ENCODE assay signal across 8 cellular contexts in the genomic region with DNA sequence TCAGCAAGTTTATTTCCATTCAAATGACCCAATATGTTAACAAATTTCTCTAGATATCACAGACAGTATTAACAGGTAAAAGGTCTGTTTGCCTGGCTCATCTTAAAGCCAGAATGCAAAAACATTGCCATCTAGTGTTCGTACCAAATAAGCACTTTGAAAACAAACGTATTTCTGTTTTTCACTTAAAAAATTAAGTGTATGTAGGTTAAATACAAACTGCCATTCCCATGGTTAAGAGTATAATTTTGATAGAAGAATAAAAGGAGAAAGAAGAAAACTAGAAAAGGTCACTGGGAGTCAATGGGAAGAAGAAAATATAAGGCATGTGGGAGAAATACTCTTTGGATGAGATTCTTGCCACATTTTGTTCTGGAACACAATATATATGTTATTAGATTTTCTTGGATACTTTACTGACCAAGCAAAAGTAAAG. TPM values are rescaled to one million over a fixed set of nuclear protein-coding genes. Genes with fewer than 3 reads are reported as not detected.
DNase-seq lines count a peak whose midpoint lies in the region; ATAC-seq and TF ChIP-seq lines count a peak whose summit lies in the region.

No MANE protein-coding gene starts in this region.

- no peak for TF ChIP-seq POLR2A in prostate gland (IDR thresholded peaks at IDR 0.05)

- H3K9me2 ChIP-seq in GM23338 (ENCODE audit: insufficient read depth): no peaks in the 10 kb centered on the region

- H3K4me3 Mint-ChIP-seq in GM23338: no peak overlapping the region

- peaks cover 9% of the 10 kb centered on the region; the same call in 2 of the 3 replicates for H3K36me3 Mint-ChIP-seq in GM23338 (ENCODE audit: low read depth)

- no peaks in the 10 kb centered on the region for H3F3A ChIP-seq in GM23338 (replicated peaks; ENCODE audit: low read depth)

- no peak overlapping the region for H3K4me2 ChIP-seq in GM23338

- no peaks in the 10 kb centered on the region for H4K20me1 ChIP-seq in GM23338 (replicated peaks; ENCODE audit: insufficient read depth)

- CTCF ChIA-PET in AG04450 (lab: Charles Lee): interaction anchor here (0.6 kb wide), 1 partner anchor 176 kb away, joined by 3 read pairs; no protein-coding TSS in a partner anchor

- H3K4me1 Mint-ChIP-seq in GM23338: no peaks in the 10 kb centered on the region

- peak; percentile 76 for TF ChIP-seq CTCF in AG04450 (IDR thresholded peaks at IDR 0.05; ENCODE audit: low read depth, low read length)
- TF ChIP-seq CTCF in GM23338 (conservative IDR thresholded peaks at IDR 0.05; ENCODE audit: low read depth in 2 of 2): peak; percentile 61 to 89
- TF ChIP-seq CTCF in colonic mucosa (IDR thresholded peaks at IDR 0.05): peak; percentile 28
- TF ChIP-seq CTCF in prostate gland (IDR thresholded peaks at IDR 0.05): peak in 3 of 4 experiments; percentile 37 to 52 (median 43)

- no peak overlapping the region for H2AFZ ChIP-seq in GM23338

- no peaks in the 10 kb centered on the region for H3K4me1 ChIP-seq in GM23338 (ENCODE audit: insufficient read depth)
- no peaks in the 10 kb centered on the region for H3K4me1 ChIP-seq in colonic mucosa
- H3K4me1 ChIP-seq in prostate gland (replicated peaks): no peaks in the 10 kb centered on the region

- H3K27me3 ChIP-seq in AG04450 (ENCODE audit: control insufficient read depth, insufficient read depth, low read length): no peaks in the 10 kb centered on the region
- H3K27me3 ChIP-seq in GM23338 (ENCODE audit: insufficient read depth): no peaks in the 10 kb centered on the region
- H3K27me3 ChIP-seq in colonic mucosa: no peaks in the 10 kb centered on the region
- H3K27me3 ChIP-seq in prostate gland (replicated peaks; ENCODE audit: insufficient read depth): no peaks in the 10 kb centered on the region

- no peaks in the 10 kb centered on the region for H3K79me2 ChIP-seq in GM23338 (replicated peaks; ENCODE audit: insufficient read depth)

- no peak overlapping the region for H3K27ac Mint-ChIP-seq in GM23338

- H3K27ac ChIP-seq in AG04450 (ENCODE audit: low read depth, low read length): no peak overlapping the region
- H3K27ac ChIP-seq in GM23338 (ENCODE audit: low read depth): no peak overlapping the region
- H3K27ac ChIP-seq in colonic mucosa: no peak overlapping the region
- H3K27ac ChIP-seq in prostate gland: no peak overlapping the region

- no peak for DNase-seq in AG04450 (ENCODE audit: low read depth, low spot score)
- peak; percentile 65 for DNase-seq in GM23338 (ENCODE audit: low spot score)
- DNase-seq in NCI-H526 treated with DMSO at 0.1 percent for 48 hours (lab: John Stamatoyannopoulos, UW): peak; percentile 55
- no peak for DNase-seq in colonic mucosa
- DNase-seq in prostate gland (ENCODE audit: low spot score): no peak
- no peak for DNase-seq in mucosa of gallbladder (ENCODE audit: low spot score)

- H3K36me3 ChIP-seq in GM23338 (ENCODE audit: insufficient read depth) (no peaks in the 10 kb centered on the region), colonic mucosa (no peaks in the 10 kb centered on the region), prostate gland (no peaks in the 10 kb centered on the region)

- POLR2A ChIA-PET in AG04450 (lab: Yijun Ruan, JAX): no interaction called here

- no peaks in the 10 kb centered on the region for H3K27me3 Mint-ChIP-seq in GM23338 (ENCODE audit: insufficient read depth, low read depth, poor library complexity)

- ATAC-seq in GM23338 (no peak), GM21515 (IDR thresholded peaks at IDR 0.05; ENCODE audit: unreplicated experiment) (no peak), HG02571 (IDR thresholded peaks at IDR 0.05; ENCODE audit: unreplicated experiment) (no peak)

- H3K9me3 Mint-ChIP-seq in GM23338: no peaks in the 10 kb centered on the region

- no peaks in the 10 kb centered on the region for H3K9me3 ChIP-seq in AG04450 (ENCODE audit: control insufficient read depth, insufficient read depth, low read length)
- no peaks in the 10 kb centered on the region for H3K9me3 ChIP-seq in colonic mucosa
- H3K9me3 ChIP-seq in prostate gland: no peaks in the 10 kb centered on the region

- intact Hi-C loops in colonic mucosa (cut with DNase I) (loop anchor here (5.0 kb wide), 1 partner anchor 585 kb away; no protein-coding TSS in a partner anchor), prostate gland (cut with DNase I) (loop anchor here (10.0 kb wide), 1 partner anchor 632 kb away; no protein-coding TSS in a partner anchor)

- WGBS in prostate gland: 23% methylated on average over 2 of the region's 2 CpGs

- H3K9ac ChIP-seq in colonic mucosa (ENCODE audit: low read depth in 2 of 2, low read length in 2 of 2): no peak overlapping the region

- H3K4me3 ChIP-seq in AG04450 (ENCODE audit: low read depth, low read length) (no peak overlapping the region), GM23338 (no peak overlapping the region), colonic mucosa (no peak overlapping the region), prostate gland (no peak overlapping the region)

TF ChIP-seq in GM23338, 12 proteins besides CTCF, POLR2A, EP300 and RAD21 (continues in another document):
- TF ChIP-seq ZNF114 (CRISPR knock-in tag; IDR thresholded peaks at IDR 0.05) (no peak), EZH2 (IDR thresholded peaks at IDR 0.05; ENCODE audit: low read depth, unreplicated experiment) (no peak), NANOG (IDR thresholded peaks at IDR 0.05; ENCODE audit: borderline replicate concordance) (no peak)
- TF ChIP-seq, protein P1, sequence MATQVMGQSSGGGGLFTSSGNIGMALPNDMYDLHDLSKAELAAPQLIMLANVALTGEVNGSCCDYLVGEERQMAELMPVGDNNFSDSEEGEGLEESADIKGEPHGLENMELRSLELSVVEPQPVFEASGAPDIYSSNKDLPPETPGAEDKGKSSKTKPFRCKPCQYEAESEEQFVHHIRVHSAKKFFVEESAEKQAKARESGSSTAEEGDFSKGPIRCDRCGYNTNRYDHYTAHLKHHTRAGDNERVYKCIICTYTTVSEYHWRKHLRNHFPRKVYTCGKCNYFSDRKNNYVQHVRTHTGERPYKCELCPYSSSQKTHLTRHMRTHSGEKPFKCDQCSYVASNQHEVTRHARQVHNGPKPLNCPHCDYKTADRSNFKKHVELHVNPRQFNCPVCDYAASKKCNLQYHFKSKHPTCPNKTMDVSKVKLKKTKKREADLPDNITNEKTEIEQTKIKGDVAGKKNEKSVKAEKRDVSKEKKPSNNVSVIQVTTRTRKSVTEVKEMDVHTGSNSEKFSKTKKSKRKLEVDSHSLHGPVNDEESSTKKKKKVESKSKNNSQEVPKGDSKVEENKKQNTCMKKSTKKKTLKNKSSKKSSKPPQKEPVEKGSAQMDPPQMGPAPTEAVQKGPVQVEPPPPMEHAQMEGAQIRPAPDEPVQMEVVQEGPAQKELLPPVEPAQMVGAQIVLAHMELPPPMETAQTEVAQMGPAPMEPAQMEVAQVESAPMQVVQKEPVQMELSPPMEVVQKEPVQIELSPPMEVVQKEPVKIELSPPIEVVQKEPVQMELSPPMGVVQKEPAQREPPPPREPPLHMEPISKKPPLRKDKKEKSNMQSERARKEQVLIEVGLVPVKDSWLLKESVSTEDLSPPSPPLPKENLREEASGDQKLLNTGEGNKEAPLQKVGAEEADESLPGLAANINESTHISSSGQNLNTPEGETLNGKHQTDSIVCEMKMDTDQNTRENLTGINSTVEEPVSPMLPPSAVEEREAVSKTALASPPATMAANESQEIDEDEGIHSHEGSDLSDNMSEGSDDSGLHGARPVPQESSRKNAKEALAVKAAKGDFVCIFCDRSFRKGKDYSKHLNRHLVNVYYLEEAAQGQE (IDR thresholded peaks at IDR 0.05; ENCODE audit: unreplicated experiment): no peak

RNA-seq across cellular contexts. Expression of gene ORC5, which starts 51.0 kb away (rescaled TPM):
- 8.5 and 13.8 TPM in 2 replicates for polyA plus RNA-seq in AG04450 (2011; rRNA removed)
- polyA minus RNA-seq in AG04450 (2011; rRNA and poly(A)+ RNA removed): 6.6 and 10.3 TPM in 2 replicates
- 22.1 and 89.0 TPM in 2 replicates for total RNA-seq in GM23338 (2014; rRNA removed; shearing (Covaris generic))
- 9.8 and 10.9 TPM in 2 replicates for polyA plus RNA-seq in GM23338 (2016; fragmentation: Nextera tagmentation; extraction: Ambion mirVana)
- total RNA-seq in colonic mucosa: 10 to 100 TPM; 13.9 to 18.9 TPM
- 10 to 100 TPM; 31.6 to 50.5 TPM for total RNA-seq in prostate gland
- 15.9 TPM for total RNA-seq in mucosa of gallbladder

Comparison
In these comparisons a context has a peak if more than half of its experiments do, and no peak if none do; other contexts are left out.
1. DNase-seq: peak in GM23338 (single experiment) and NCI-H526 treated with DMSO at 0.1 percent for 48 hours (single experiment); none in AG04450 (single experiment), colonic mucosa (single experiment), prostate gland (single experiment) and mucosa of gallbladder (single experiment).
2. Peak in every context shown above with its lines, with median percentiles within 50 percentile points of each other: CTCF ChIP-seq.